Comparison of ENCODE assay signal across 29 cellular contexts in genomic region chr3:73791356-73791755, GRCh38.
"Had no signal": no experiment of that assay in that cellular context is flagged by ENCODE, and none has a peak within 500 bp of the region (broad histone marks: within the 10 kb centered on the region; RNA-seq: fewer than 3 reads in every experiment).

No MANE protein-coding gene starts in this region.

- H3K27ac ChIP-seq: brain microvascular endothelial cell, coronary artery, dorsolateral prefrontal cortex, esophagus muscularis mucosa, gastrocnemius medialis, heart left ventricle had no signal

- ATAC-seq: activated CD4-positive, alpha-beta T cell treated with anti-CD3 and anti-CD28 coated beads for 36 hours; activated CD8-positive, alpha-beta memory T cell treated with anti-CD3 and anti-CD28 coated beads, Interleukin-2, amount 10 ng/mL, durations not matched to agents 7 days and 5 days; activated CD8-positive, alpha-beta T cell treated with anti-CD3 and anti-CD28 coated beads, Interleukin-2, amount 10 ng/mL, durations not matched to agents 7 days and 5 days; activated naive CD4-positive, alpha-beta T cell treated with anti-CD3 and anti-CD28 coated beads, Interleukin-2, amount 50 U/mL, for 72 hours; effector memory CD8-positive, alpha-beta T cell; gastrocnemius medialis; heart left ventricle; T-helper 17 cell had no signal

- H3K27me3 ChIP-seq: brain microvascular endothelial cell, dorsolateral prefrontal cortex, esophagus muscularis mucosa, gastrocnemius medialis, heart left ventricle had no signal

- H3K4me3 ChIP-seq: coronary artery, dorsolateral prefrontal cortex, esophagus muscularis mucosa, gastrocnemius medialis, heart left ventricle had no signal

- H3K36me3 ChIP-seq: brain microvascular endothelial cell, esophagus muscularis mucosa, gastrocnemius medialis, heart left ventricle had no signal

- H3K9me3 ChIP-seq: esophagus muscularis mucosa, gastrocnemius medialis, heart left ventricle had no signal

- DNase-seq: activated CD4-positive, alpha-beta memory T cell treated with anti-CD3 and anti-CD28 coated beads for 36 hours; activated CD4-positive, alpha-beta T cell treated with anti-CD3 and anti-CD28 coated beads for 36 hours; activated CD4-positive, alpha-beta T cell treated with anti-CD3 and anti-CD28 coated beads, Interleukin-2, amount 10 ng/mL, durations not matched to agents 24 days and 14 days; activated CD4-positive, CD25-positive, alpha-beta regulatory T cell; activated CD4-positive, CD25-positive, alpha-beta regulatory T cell treated with anti-CD3 and anti-CD28 coated beads, Interleukin-2, amount 50 U/mL, for 72 hours; activated CD8-positive, alpha-beta memory T cell treated with anti-CD3 and anti-CD28 coated beads, Interleukin-2, amount 10 ng/mL, durations not matched to agents 7 days and 5 days; activated CD8-positive, alpha-beta memory T cell treated with anti-CD3 and anti-CD28 coated beads, Interleukin-2, amount 50 U/mL, for 4 hours; activated CD8-positive, alpha-beta T cell treated with anti-CD3 and anti-CD28 coated beads, Interleukin-2, amount 10 ng/mL, durations not matched to agents 7 days and 5 days; activated effector memory CD4-positive, alpha-beta T cell treated with anti-CD3 and anti-CD28 coated beads, Interleukin-2, amount 50 U/mL, for 16 hours; activated naive CD4-positive, alpha-beta T cell; activated naive CD4-positive, alpha-beta T cell treated with anti-CD3 and anti-CD28 coated beads, Interleukin-2, amount 10 ng/mL, durations not matched to agents 7 days and 5 days; activated naive CD8-positive, alpha-beta T cell treated with anti-CD3 and anti-CD28 coated beads, Interleukin-2, amount 10 ng/mL, durations not matched to agents 7 days and 5 days; activated T-cell treated with anti-CD3 and anti-CD28 coated beads, Interleukin-2, amount 50 U/mL, for 1 hour; activated T-cell treated with anti-CD3 and anti-CD28 coated beads, Interleukin-2, amount 50 U/mL, for 48 hours; amniotic stem cell; anterior cingulate cortex; brain microvascular endothelial cell; dorsolateral prefrontal cortex; effector memory CD8-positive, alpha-beta T cell; erythroblast; gastrocnemius medialis; glutamatergic neuron; heart left ventricle; T-helper 1 cell; T-helper 17 cell; T1000 had no signal
